31 cellular contexts compared by ENCODE assay signal in the genomic region with DNA sequence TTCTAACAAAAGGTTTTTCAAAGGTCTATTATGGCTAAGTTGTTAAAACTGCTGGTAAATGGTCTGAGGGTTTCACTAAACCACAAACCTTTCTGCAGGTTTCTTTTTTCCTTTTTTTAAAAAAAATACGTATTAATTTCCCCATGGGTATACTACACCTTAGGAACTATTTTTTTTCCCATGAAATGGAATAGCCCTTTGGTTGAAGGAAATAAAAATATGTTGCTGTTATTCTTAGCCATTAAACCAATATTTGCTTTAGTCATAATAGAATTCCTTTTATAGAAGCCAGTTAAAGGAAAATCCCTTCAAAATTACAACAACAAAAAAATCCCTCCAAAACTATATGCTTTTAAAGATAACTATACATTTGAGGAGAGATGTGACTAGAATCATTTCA.
"Had no signal": no experiment of that assay in that cellular context is flagged by ENCODE, and none has a peak within 500 bp of the region (broad histone marks: within the 10 kb centered on the region; RNA-seq: fewer than 3 reads in every experiment).

No MANE protein-coding gene starts in this region.

- H3K4me3 ChIP-seq: MG63, Peyer's patch, SJSA1 had no signal

- H3K9ac ChIP-seq: SK-N-SH had no signal

- H3K4me1 ChIP-seq: Peyer's patch had no signal

- DNase-seq: Kasumi-1, KG1, MG63, NCI-H1048, NCI-H1092 treated with DMSO at 0.1 percent for 48 hours, NCI-H1105 treated with DMSO at 0.1 percent for 48 hours, NCI-H1417, NCI-H1436, NCI-H146, NCI-H1694, NCI-H187, NCI-H1930, NCI-H2029 treated with DMSO at 0.1 percent for 48 hours, NCI-H2081 treated with DMSO at 0.1 percent for 48 hours, NCI-H2171, NCI-H226, NCI-H446 treated with DMSO at 0.1 percent for 48 hours, NCI-H510A, NCI-H524, NCI-H526, NCI-H69, NCI-H748 treated with DMSO at 0.1 percent for 48 hours, NCI-H82, Peyer's patch, Right ventricle myocardium superior, RPMI8226, SHP77 treated with DMSO at 0.1 percent for 48 hours, SK-N-SH, SW 1271, T-helper 1 cell had no signal

- H3K9me2 ChIP-seq: SK-N-SH had no signal

- H3K9me3 ChIP-seq: MG63, Peyer's patch, SJSA1, SK-N-SH had no signal

- H3K27ac ChIP-seq: Peyer's patch, SJSA1 had no signal

- H3K27me3 ChIP-seq: MG63, Peyer's patch, SJSA1 had no signal

- H3K36me3 ChIP-seq: MG63, Peyer's patch, SJSA1 had no signal

- H3K4me2 ChIP-seq: SK-N-SH had no signal
